Comparison of ENCODE assay signal across 1 cellular context in genomic region chr3:169529013-169529412, GRCh38.
TF ChIP-seq lines count a peak whose summit lies in the region.

No MANE protein-coding gene starts in this region.

TF ChIP-seq in HepG2, 621 proteins besides CTCF, POLR2A, EP300 and RAD21 (continued from another document):
- TF ChIP-seq PRDM10 (CRISPR knock-in tag; IDR thresholded peaks at IDR 0.05; ENCODE audit: low read depth): no peak
- TF ChIP-seq, protein P1, sequence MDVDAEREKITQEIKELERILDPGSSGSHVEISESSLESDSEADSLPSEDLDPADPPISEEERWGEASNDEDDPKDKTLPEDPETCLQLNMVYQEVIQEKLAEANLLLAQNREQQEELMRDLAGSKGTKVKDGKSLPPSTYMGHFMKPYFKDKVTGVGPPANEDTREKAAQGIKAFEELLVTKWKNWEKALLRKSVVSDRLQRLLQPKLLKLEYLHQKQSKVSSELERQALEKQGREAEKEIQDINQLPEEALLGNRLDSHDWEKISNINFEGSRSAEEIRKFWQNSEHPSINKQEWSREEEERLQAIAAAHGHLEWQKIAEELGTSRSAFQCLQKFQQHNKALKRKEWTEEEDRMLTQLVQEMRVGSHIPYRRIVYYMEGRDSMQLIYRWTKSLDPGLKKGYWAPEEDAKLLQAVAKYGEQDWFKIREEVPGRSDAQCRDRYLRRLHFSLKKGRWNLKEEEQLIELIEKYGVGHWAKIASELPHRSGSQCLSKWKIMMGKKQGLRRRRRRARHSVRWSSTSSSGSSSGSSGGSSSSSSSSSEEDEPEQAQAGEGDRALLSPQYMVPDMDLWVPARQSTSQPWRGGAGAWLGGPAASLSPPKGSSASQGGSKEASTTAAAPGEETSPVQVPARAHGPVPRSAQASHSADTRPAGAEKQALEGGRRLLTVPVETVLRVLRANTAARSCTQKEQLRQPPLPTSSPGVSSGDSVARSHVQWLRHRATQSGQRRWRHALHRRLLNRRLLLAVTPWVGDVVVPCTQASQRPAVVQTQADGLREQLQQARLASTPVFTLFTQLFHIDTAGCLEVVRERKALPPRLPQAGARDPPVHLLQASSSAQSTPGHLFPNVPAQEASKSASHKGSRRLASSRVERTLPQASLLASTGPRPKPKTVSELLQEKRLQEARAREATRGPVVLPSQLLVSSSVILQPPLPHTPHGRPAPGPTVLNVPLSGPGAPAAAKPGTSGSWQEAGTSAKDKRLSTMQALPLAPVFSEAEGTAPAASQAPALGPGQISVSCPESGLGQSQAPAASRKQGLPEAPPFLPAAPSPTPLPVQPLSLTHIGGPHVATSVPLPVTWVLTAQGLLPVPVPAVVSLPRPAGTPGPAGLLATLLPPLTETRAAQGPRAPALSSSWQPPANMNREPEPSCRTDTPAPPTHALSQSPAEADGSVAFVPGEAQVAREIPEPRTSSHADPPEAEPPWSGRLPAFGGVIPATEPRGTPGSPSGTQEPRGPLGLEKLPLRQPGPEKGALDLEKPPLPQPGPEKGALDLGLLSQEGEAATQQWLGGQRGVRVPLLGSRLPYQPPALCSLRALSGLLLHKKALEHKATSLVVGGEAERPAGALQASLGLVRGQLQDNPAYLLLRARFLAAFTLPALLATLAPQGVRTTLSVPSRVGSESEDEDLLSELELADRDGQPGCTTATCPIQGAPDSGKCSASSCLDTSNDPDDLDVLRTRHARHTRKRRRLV (CRISPR knock-in tag; IDR thresholded peaks at IDR 0.05): no peak
- no peak for TF ChIP-seq SYNCRIP (IDR thresholded peaks at IDR 0.05; ENCODE audit: insufficient read depth, low read depth, low read length)
